1 cellular context compared by ENCODE assay signal in genomic region chr20:50009521-50010454, GRCh38.
TF ChIP-seq lines count a peak whose summit lies in the region.

No MANE protein-coding gene starts in this region.

TF ChIP-seq in WTC11, 78 proteins besides CTCF, POLR2A, EP300 and RAD21 (continued from another document):
- TF ChIP-seq GTF2I (CRISPR knock-in tag; conservative IDR thresholded peaks at IDR 0.05) = no peak
- no peak for TF ChIP-seq CBFB (CRISPR knock-in tag; IDR thresholded peaks at IDR 0.05; ENCODE audit: low read depth)
- TF ChIP-seq TEAD1 (CRISPR knock-in tag; IDR thresholded peaks at IDR 0.05) = no peak
- no peak for TF ChIP-seq MYBL2 (CRISPR knock-in tag; IDR thresholded peaks at IDR 0.05)
